Comparison of ENCODE assay signal across 19 cellular contexts in the genomic region with DNA sequence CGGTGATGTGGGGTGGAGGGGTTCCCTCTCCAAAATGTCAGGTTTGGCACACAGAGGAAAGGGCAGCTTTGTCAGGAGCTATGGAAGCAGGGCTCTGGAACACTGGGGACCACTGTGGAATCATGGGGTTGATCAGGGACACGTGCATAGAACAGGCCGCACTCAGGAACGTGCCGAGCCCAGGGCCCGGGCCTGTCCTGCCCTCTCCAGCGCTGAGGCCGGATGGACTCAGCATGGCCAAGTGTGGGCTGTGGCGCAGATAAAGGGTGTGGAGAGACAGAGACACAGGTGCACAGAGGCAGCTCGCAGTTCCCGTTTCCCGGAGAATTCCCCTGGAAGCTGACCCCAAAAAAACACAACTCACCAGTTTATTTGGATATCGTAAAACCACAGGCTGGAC. TPM values are rescaled to one million over a fixed set of nuclear protein-coding genes. Genes with fewer than 3 reads are reported as not detected.
"Had no signal": no experiment of that assay in that cellular context is flagged by ENCODE, and none has a peak within 500 bp of the region (broad histone marks: within the 10 kb centered on the region; RNA-seq: fewer than 3 reads in every experiment).

No MANE protein-coding gene starts in this region.

- H3K79me2 ChIP-seq: parathyroid adenoma had no signal

- H3K27me3 Mint-ChIP-seq: activated naive CD8-positive, alpha-beta T cell treated with anti-CD3 and anti-CD28 coated beads for 36 hours; activated T-helper 17 cell treated with anti-CD3 and anti-CD28 coated beads, Interleukin-2, amount 50 U/mL, for 72 hours had no signal

- H2AFZ ChIP-seq: parathyroid adenoma had no signal

- H3K4me3 ChIP-seq: body of pancreas, left ventricle myocardium inferior, right lobe of liver, thoracic aorta, upper lobe of left lung had no signal

- H3K9me3 Mint-ChIP-seq: activated naive CD8-positive, alpha-beta T cell treated with anti-CD3 and anti-CD28 coated beads for 36 hours; activated T-helper 17 cell treated with anti-CD3 and anti-CD28 coated beads, Interleukin-2, amount 50 U/mL, for 72 hours had no signal

- H3K4me1 ChIP-seq: body of pancreas, left ventricle myocardium inferior, parathyroid adenoma, right lobe of liver had no signal

- H3K27ac ChIP-seq: body of pancreas, left ventricle myocardium inferior, parathyroid adenoma, right lobe of liver, thoracic aorta, upper lobe of left lung had no signal

- H3K4me1 Mint-ChIP-seq: activated T-helper 17 cell treated with anti-CD3 and anti-CD28 coated beads, Interleukin-2, amount 50 U/mL, for 72 hours had no signal

- H3K27me3 ChIP-seq: body of pancreas, right lobe of liver, upper lobe of left lung had no signal

- DNase-seq: activated CD4-positive, alpha-beta T cell treated with anti-CD3 and anti-CD28 coated beads, Interleukin-2, amount 50 U/mL, for 1 hour; activated CD4-positive, CD25-positive, alpha-beta regulatory T cell treated with anti-CD3 and anti-CD28 coated beads, Interleukin-2, amount 50 U/mL, for 72 hours; activated naive CD4-positive, alpha-beta T cell; activated naive CD8-positive, alpha-beta T cell treated with anti-CD3 and anti-CD28 coated beads for 36 hours; activated T-cell treated with anti-CD3 and anti-CD28 coated beads for 4 hours; amygdala; body of pancreas; kidney; left ventricle myocardium inferior; mammary epithelial cell; right lobe of liver; small intestine; stimulated activated CD4-positive, alpha-beta T cell treated with anti-CD3 and anti-CD28 coated beads, Interleukin-4, amount 100 ng/mL, for 1 hour had no signal

- ATAC-seq: activated T-helper 17 cell treated with anti-CD3 and anti-CD28 coated beads, Interleukin-2, amount 50 U/mL, for 72 hours; body of pancreas; right lobe of liver had no signal

- H3K4me3 Mint-ChIP-seq: activated naive CD8-positive, alpha-beta T cell treated with anti-CD3 and anti-CD28 coated beads for 36 hours; activated T-helper 17 cell treated with anti-CD3 and anti-CD28 coated beads, Interleukin-2, amount 50 U/mL, for 72 hours had no signal

- H3K27ac Mint-ChIP-seq: activated naive CD8-positive, alpha-beta T cell treated with anti-CD3 and anti-CD28 coated beads for 36 hours; activated T-helper 17 cell treated with anti-CD3 and anti-CD28 coated beads, Interleukin-2, amount 50 U/mL, for 72 hours had no signal

RNA-seq across cellular contexts. Expression of gene SLC6A3, which starts 37.8 kb away (rescaled TPM):
- total RNA-seq: activated naive CD8-positive, alpha-beta T cell treated with anti-CD3 and anti-CD28 coated beads for 36 hours; activated T-helper 17 cell treated with anti-CD3 and anti-CD28 coated beads, Interleukin-2, amount 50 U/mL, for 72 hours; body of pancreas; frontal cortex; left ventricle myocardium inferior; mammary epithelial cell; right lobe of liver; T-helper 1 cell treated with Interleukin-12 subunit alpha and Interleukin-12 subunit beta and Interleukin-4 antibody, amounts not matched to agents 30 ng/mL and 1 ng/mL, for 36 hours had no signal
- polyA plus RNA-seq: mammary epithelial cell had no signal
